29 cellular contexts compared by ENCODE assay signal in the genomic region with DNA sequence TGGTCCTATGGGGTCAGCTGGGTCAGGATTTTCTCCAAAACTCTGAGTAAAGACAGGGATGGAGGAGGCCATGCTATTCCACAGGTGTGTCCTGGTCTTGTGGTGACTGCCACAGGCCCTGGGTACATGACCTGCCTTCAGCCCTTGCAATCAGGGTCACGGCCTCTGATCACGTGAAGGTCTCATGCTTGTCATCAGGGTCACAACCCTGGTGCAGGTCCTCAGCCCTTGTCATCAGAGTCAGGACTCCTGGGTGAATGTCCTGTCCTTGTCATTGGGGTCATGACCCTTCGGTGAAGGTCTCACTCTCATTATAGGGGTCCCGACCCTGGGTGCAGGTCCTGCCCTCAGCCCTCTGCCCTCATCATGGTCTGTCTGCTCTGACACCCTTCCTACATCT. TPM values are rescaled to one million over a fixed set of nuclear protein-coding genes. Genes with fewer than 3 reads are reported as not detected.
"Had no signal": no experiment of that assay in that cellular context is flagged by ENCODE, and none has a peak within 500 bp of the region (broad histone marks: within the 10 kb centered on the region; RNA-seq: fewer than 3 reads in every experiment).

No MANE protein-coding gene starts in this region.

- DNase-seq: activated CD4-positive, alpha-beta T cell treated with anti-CD3 and anti-CD28 coated beads for 4 hours; activated CD4-positive, alpha-beta T cell treated with anti-CD3 and anti-CD28 coated beads, Interleukin-2, amount 50 U/mL, for 48 hours; activated CD8-positive, alpha-beta T cell treated with anti-CD3 and anti-CD28 coated beads, Interleukin-2, amount 10 ng/mL, durations not matched to agents 7 days and 5 days; activated gamma-delta T cell treated with Interleukin-2 at 50 U/mL for 16 hours; activated naive CD4-positive, alpha-beta T cell treated with anti-CD3 and anti-CD28 coated beads for 36 hours; activated T-cell treated with anti-CD3 and anti-CD28 coated beads, Interleukin-2, amount 50 U/mL, for 24 hours; adrenal gland; body of pancreas; NCI-H1105; NCI-H1417 treated with DMSO at 0.1 percent for 48 hours; NCI-H187 treated with DMSO at 0.1 percent for 48 hours; NCI-H2081; NCI-H2171 treated with DMSO at 0.1 percent for 48 hours; NCI-H2227 treated with DMSO at 0.1 percent for 48 hours; NCI-H524 treated with DMSO at 0.1 percent for 48 hours; PC-3; Peyer's patch; RPMI8226; SHP77 treated with DMSO at 0.1 percent for 48 hours; SK-N-SH had no signal

- ATAC-seq: activated CD4-positive, CD25-positive, alpha-beta regulatory T cell treated with anti-CD3 and anti-CD28 coated beads, Interleukin-2, amount 50 U/mL, for 24 hours; activated CD8-positive, alpha-beta T cell treated with anti-CD3 and anti-CD28 coated beads, Interleukin-2, amount 10 ng/mL, durations not matched to agents 7 days and 5 days; activated naive CD4-positive, alpha-beta T cell treated with anti-CD3 and anti-CD28 coated beads, Interleukin-2, amount 50 U/mL, for 72 hours; body of pancreas; PC-3; WTC11 had no signal

- H3K36me3 Mint-ChIP-seq: activated naive CD4-positive, alpha-beta T cell treated with anti-CD3 and anti-CD28 coated beads, Interleukin-2, amount 50 U/mL, for 72 hours; WTC11 had no signal

- H3K27me3 Mint-ChIP-seq: activated T-cell treated with anti-CD3 and anti-CD28 coated beads, Interleukin-2, amount 50 U/mL, for 24 hours had no signal

- H3K4me3 Mint-ChIP-seq: activated CD8-positive, alpha-beta T cell treated with anti-CD3 and anti-CD28 coated beads, Interleukin-2, amount 10 ng/mL, durations not matched to agents 7 days and 5 days; activated naive CD4-positive, alpha-beta T cell treated with anti-CD3 and anti-CD28 coated beads for 36 hours; activated T-cell treated with anti-CD3 and anti-CD28 coated beads, Interleukin-2, amount 50 U/mL, for 24 hours; activated T-helper 1 cell treated with anti-CD3 and anti-CD28 coated beads, Interleukin-12 subunit alpha, Interleukin-12 subunit beta, Interleukin-2, Interleukin-4 antibody, amounts not matched to agents 30 ng/mL and 10 ng/mL and 1 ng/mL, durations not matched to agents 14 hours and 24 hours and 36 hours; T-helper 1 cell treated with Interleukin-12 subunit alpha and Interleukin-12 subunit beta and Interleukin-4 antibody, amounts not matched to agents 30 μg/mL and 1 μg/mL, for 36 hours; T-helper 2 cell treated with Interferon-gamma antibody and Interleukin-4, amounts not matched to agents 5 μg/mL and 100 μg/mL, for 36 hours; WTC11 had no signal

- H3K27ac Mint-ChIP-seq: activated T-helper 1 cell treated with anti-CD3 and anti-CD28 coated beads, Interleukin-12 subunit alpha, Interleukin-12 subunit beta, Interleukin-2, Interleukin-4 antibody, amounts not matched to agents 30 ng/mL and 10 ng/mL and 1 ng/mL, durations not matched to agents 14 hours and 24 hours and 36 hours; T-helper 1 cell treated with Interleukin-12 subunit alpha and Interleukin-12 subunit beta and Interleukin-4 antibody, amounts not matched to agents 30 μg/mL and 1 μg/mL, for 36 hours; T-helper 2 cell treated with Interferon-gamma antibody and Interleukin-4, amounts not matched to agents 5 μg/mL and 100 μg/mL, for 36 hours; WTC11 had no signal

- H3K9me3 Mint-ChIP-seq: activated naive CD4-positive, alpha-beta T cell treated with anti-CD3 and anti-CD28 coated beads for 36 hours; activated naive CD4-positive, alpha-beta T cell treated with anti-CD3 and anti-CD28 coated beads, Interleukin-2, amount 50 U/mL, for 72 hours; activated T-cell treated with anti-CD3 and anti-CD28 coated beads, Interleukin-2, amount 50 U/mL, for 24 hours; activated T-helper 1 cell treated with anti-CD3 and anti-CD28 coated beads, Interleukin-12 subunit alpha, Interleukin-12 subunit beta, Interleukin-2, Interleukin-4 antibody, amounts not matched to agents 30 ng/mL and 10 ng/mL and 1 ng/mL, durations not matched to agents 14 hours and 24 hours and 36 hours; T-helper 1 cell treated with Interleukin-12 subunit alpha and Interleukin-12 subunit beta and Interleukin-4 antibody, amounts not matched to agents 30 μg/mL and 1 μg/mL, for 36 hours; T-helper 2 cell treated with Interferon-gamma antibody and Interleukin-4, amounts not matched to agents 5 μg/mL and 100 μg/mL, for 36 hours; WTC11 had no signal

RNA-seq across cellular contexts. Expression of a gene that starts 24.2 kb away (rescaled TPM):
- total RNA-seq: activated CD8-positive, alpha-beta T cell treated with anti-CD3 and anti-CD28 coated beads, Interleukin-2, amount 10 ng/mL, durations not matched to agents 7 days and 5 days; activated naive CD4-positive, alpha-beta T cell treated with anti-CD3 and anti-CD28 coated beads for 36 hours; activated T-helper 1 cell treated with anti-CD3 and anti-CD28 coated beads, Interleukin-12 subunit alpha, Interleukin-12 subunit beta, Interleukin-2, Interleukin-4 antibody, amounts not matched to agents 30 ng/mL and 10 ng/mL and 1 ng/mL, durations not matched to agents 14 hours and 24 hours and 36 hours; astrocyte; NCI-H460; PC-3; SJSA1 had no signal

RNA-seq across cellular contexts. Expression of a gene that starts 44.6 kb away (rescaled TPM):
- total RNA-seq: NCI-H460 had no signal
